Comparison of ENCODE assay signal across 9 cellular contexts in genomic region chrX:7083468-7084396, GRCh38.
A peak's percentile ranks its signal among the peaks of the same experiment; 100 is the strongest.
DNase-seq lines count a peak whose midpoint lies in the region; ATAC-seq, FAIRE-seq and TF ChIP-seq lines count a peak whose summit lies in the region.
"Had no signal": no experiment of that assay in that cellular context is flagged by ENCODE, and none has a peak within 500 bp of the region (broad histone marks: within the 10 kb centered on the region; RNA-seq: fewer than 3 reads in every experiment).

No MANE protein-coding gene starts in this region.

- no peaks in the 10 kb centered on the region for H3K79me2 ChIP-seq in neural progenitor cell (ENCODE audit: low read depth)

- CTCF ChIA-PET in BJ (lab: Yijun Ruan, JAX): no interaction called here

- H3K4me1 ChIP-seq in neural progenitor cell: no peaks in the 10 kb centered on the region

- no peak overlapping the region for H3K4me3 Mint-ChIP-seq in neural progenitor cell

- no peak overlapping the region for H3K4me2 ChIP-seq in neural progenitor cell

- H3F3A ChIP-seq in neural progenitor cell (ENCODE audit: low read depth): no peaks in the 10 kb centered on the region

- H3K4me1 Mint-ChIP-seq in neural progenitor cell: peaks cover 33% of the 10 kb centered on the region

- ATAC-seq in GM19395 (IDR thresholded peaks at IDR 0.05; ENCODE audit: unreplicated experiment) (peak; percentile 93), HG03457 (IDR thresholded peaks at IDR 0.05; ENCODE audit: unreplicated experiment) (peak; percentile 83)

- POLR2A ChIA-PET in BJ (lab: Charles Lee): no interaction called here

- in situ Hi-C loops in astrocyte of the spinal cord (cut with HindIII; ENCODE audit: low sequenced_read_pairs): no loop called here

- no peak for FAIRE-seq in D721Med (lab: Jason Lieb, UNC)

- peak overlapping the region; percentile 88 for H3K27ac Mint-ChIP-seq in neural progenitor cell

- H3K36me3 Mint-ChIP-seq in neural progenitor cell: peaks cover 26% of the 10 kb centered on the region

- H3K9me3 Mint-ChIP-seq in neural progenitor cell: peaks cover 3% of the 10 kb centered on the region

- no peaks in the 10 kb centered on the region for H3K27me3 Mint-ChIP-seq in neural progenitor cell (ENCODE audit: insufficient read depth, low read depth)

- no peaks in the 10 kb centered on the region for H3K9me3 ChIP-seq in neural progenitor cell (ENCODE audit: low read depth)
- H3K9me3 ChIP-seq: thoracic aorta had no signal

- no peak overlapping the region for H3K9ac ChIP-seq in neural progenitor cell

- no peaks in the 10 kb centered on the region for H4K20me1 ChIP-seq in neural progenitor cell (ENCODE audit: low read depth)

- no peaks in the 10 kb centered on the region for H3K27me3 ChIP-seq in BJ (ENCODE audit: control insufficient read depth, insufficient read depth, low read length)
- no peaks in the 10 kb centered on the region for H3K27me3 ChIP-seq in neural progenitor cell

- no peak overlapping the region for H3K27ac ChIP-seq in neural progenitor cell
- H3K27ac ChIP-seq: thoracic aorta had no signal

- DNase-seq in BJ (ENCODE audit: low read depth) (peak; percentile 55), T-helper 1 cell (peak in 4 of 5 donors; percentile 11 to 96 (median 31)), astrocyte of the spinal cord (ENCODE audit: low read depth, low spot score) (peak; percentile 97), neural progenitor cell (ENCODE audit: low spot score) (no peak), NCI-H2029 (lab: John Stamatoyannopoulos, UW) (no peak), D721Med (ENCODE audit: insufficient read length, low spot score) (no peak)

- H2AFZ ChIP-seq in neural progenitor cell (replicated peaks): no peak overlapping the region

- H3K4me3 ChIP-seq in BJ (ENCODE audit: low read depth, low read length): no peak overlapping the region
- no peak overlapping the region for H3K4me3 ChIP-seq in astrocyte of the spinal cord (ENCODE audit: low read depth, low read length)
- H3K4me3 ChIP-seq in neural progenitor cell: no peak overlapping the region
- H3K4me3 ChIP-seq: thoracic aorta had no signal

- H3K36me3 ChIP-seq in BJ (ENCODE audit: control insufficient read depth, insufficient read depth, low read length): no peaks in the 10 kb centered on the region; the same call in 1 of the 2 replicates
- no peaks in the 10 kb centered on the region for H3K36me3 ChIP-seq in neural progenitor cell
- H3K36me3 ChIP-seq: thoracic aorta had no signal

- no peak for TF ChIP-seq CTCF in BJ (IDR thresholded peaks at IDR 0.05; ENCODE audit: insufficient read depth, low read depth, low read length)
- no peak for TF ChIP-seq CTCF in astrocyte of the spinal cord (IDR thresholded peaks at IDR 0.05; ENCODE audit: low read depth, low read length)
- no peak for TF ChIP-seq CTCF in neural progenitor cell (IDR thresholded peaks at IDR 0.05)
- no peak for TF ChIP-seq CTCF in D721Med (IDR thresholded peaks at IDR 0.05; ENCODE audit: insufficient read depth, missing control alignments)

Comparison
In these comparisons a context has a peak if more than half of its experiments do, and no peak if none do; other contexts are left out.
1. DNase-seq: peak in BJ (single experiment), T-helper 1 cell (4 of 5) and astrocyte of the spinal cord (single experiment); none in neural progenitor cell (single experiment), NCI-H2029 (single experiment) and D721Med (single experiment).